In genomic region chr1:31429583-31429982, GRCh38 we compare ENCODE assay signal across 16 cellular contexts. TPM values are rescaled to one million over a fixed set of nuclear protein-coding genes. Genes with fewer than 3 reads are reported as not detected.
"Had no signal": no experiment of that assay in that cellular context is flagged by ENCODE, and none has a peak within 500 bp of the region (broad histone marks: within the 10 kb centered on the region; RNA-seq: fewer than 3 reads in every experiment).

No MANE protein-coding gene starts in this region.

- H3K27me3 ChIP-seq: hepatocyte, neutrophil, tibial artery had no signal

- H3K4me3 ChIP-seq: hepatocyte, tibial artery had no signal

- DNase-seq: cerebellar nuclear complex; effector memory CD8-positive, alpha-beta T cell; foreskin melanocyte; head of caudate nucleus; kidney glomerular epithelial cell; mesendoderm; naive thymus-derived CD4-positive, alpha-beta T cell; nephron progenitor cell; small intestine; stimulated activated CD4-positive, alpha-beta T cell treated with anti-CD3 and anti-CD28 coated beads, Interleukin-2, amount 100 ng/mL, for 48 hours; tibial artery had no signal

- H3K4me1 ChIP-seq: tibial artery had no signal

- FAIRE-seq: colon, endothelial cell of umbilical vein, small intestine had no signal

- H3K27ac ChIP-seq: hepatocyte, neutrophil, tibial artery had no signal

- H2AFZ ChIP-seq: hepatocyte had no signal

- ATAC-seq: effector memory CD8-positive, alpha-beta T cell; naive thymus-derived CD4-positive, alpha-beta T cell had no signal

- H3K9me3 ChIP-seq: neutrophil, tibial artery had no signal

- H3K4me2 ChIP-seq: hepatocyte had no signal

- H3K36me3 ChIP-seq: neutrophil had no signal

RNA-seq across cellular contexts. Expression of gene SERINC2, which starts 16.6 kb away (rescaled TPM):
- polyA plus RNA-seq: naive thymus-derived CD4-positive, alpha-beta T cell had no signal

RNA-seq across cellular contexts. Expression of gene FABP3, which starts 56.7 kb away (rescaled TPM):
- total RNA-seq: mononuclear cell had no signal
- polyA plus RNA-seq: naive thymus-derived CD4-positive, alpha-beta T cell had no signal
